Comparison of ENCODE assay signal across 17 cellular contexts in the genomic region with DNA sequence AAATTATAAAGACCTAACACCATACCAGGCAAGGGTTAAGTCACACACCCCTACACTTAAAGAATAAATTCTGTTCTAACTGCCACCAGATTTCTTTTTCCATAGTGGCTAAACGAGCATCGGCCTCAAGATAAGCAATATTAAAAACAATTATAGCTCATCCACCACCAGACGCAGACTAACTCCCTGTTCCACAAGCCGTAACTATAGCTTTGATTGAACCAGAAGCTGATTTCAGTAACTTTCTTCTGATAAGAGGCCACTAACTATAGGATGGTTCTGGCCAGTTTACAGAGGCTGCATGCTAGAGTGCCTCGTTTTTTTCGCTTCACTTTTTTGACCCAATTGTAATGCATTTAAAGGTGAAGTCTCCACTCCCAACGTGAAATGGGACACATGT.
DNase-seq lines count a peak whose midpoint lies in the region; ATAC-seq and TF ChIP-seq lines count a peak whose summit lies in the region.
"Had no signal": no experiment of that assay in that cellular context is flagged by ENCODE, and none has a peak within 500 bp of the region (broad histone marks: within the 10 kb centered on the region; RNA-seq: fewer than 3 reads in every experiment).

No MANE protein-coding gene starts in this region.

- peak; percentile 51 for DNase-seq in BE2C
- DNase-seq in IMR-90, result no peak
- peak; percentile 38 for DNase-seq in SK-N-DZ (ENCODE audit: low spot score)
- DNase-seq in HEK293T (ENCODE audit: extremely low spot score), result no peak
- no peak for DNase-seq in activated CD8-positive, alpha-beta memory T cell treated with anti-CD3 and anti-CD28 coated beads, Interleukin-2, amount 50 U/mL, for 48 hours
- DNase-seq: CD4-positive, alpha-beta T cell; CD8-positive, alpha-beta memory T cell; DMS 273 treated with DMSO at 0.1 percent for 48 hours; DMS79; EL; GDM1; GM23248; H7; HCEC 1CT had no signal

- peak overlapping the region; percentile 9; the same call in 1 of the 2 replicates for H3K56ac ChIP-seq in IMR-90 (ENCODE audit: extremely low read depth, insufficient read depth, low read length)

- POLR2A ChIA-PET in IMR-90 (lab: Charles Lee; ENCODE audit: unreplicated experiment) (no interaction called here), HEK293T (lab: Yijun Ruan, JAX) (interaction anchor here (0.6 kb wide), 1 partner anchor 225 kb away, joined by 3 read pairs; no protein-coding TSS in a partner anchor)

- WGBS in IMR-90 (ENCODE audit: extremely low coverage in 2 of 2, insufficient read length in 1 of 2), 2 experiments, result no CpG with 5 or more reads among the region's 7 CpGs

- H4K5ac ChIP-seq in IMR-90 (ENCODE audit: low read depth, low read length), result peak overlapping the region; percentile 16; the same call in 1 of the 2 replicates

- H3K4me3 ChIP-seq in BE2C (ENCODE audit: low read depth, low read length), result peak overlapping the region; percentile 46
- H3K4me3 ChIP-seq in IMR-90 (ENCODE audit: insufficient read depth, low read depth, low read length), result no peak overlapping the region
- H3K4me3 ChIP-seq: BLaER1 treated with 17β-estradiol and CSF1 and Interleukin-3, amounts not matched to agents 10 nM and 100 nM; GM12878 had no signal

- no peak overlapping the region for H3K27ac ChIP-seq in IMR-90 (ENCODE audit: insufficient read depth, low read length)
- H3K27ac ChIP-seq: BLaER1 treated with 17β-estradiol and CSF1 and Interleukin-3, amounts not matched to agents 10 nM and 100 nM had no signal

- H2BK5ac ChIP-seq in IMR-90 (ENCODE audit: low read depth, low read length, poor library complexity, severe bottlenecking), result peak overlapping the region; percentile 38

- peak overlapping the region; percentile 87 for H2BK120ac ChIP-seq in IMR-90 (ENCODE audit: low read depth, low read length)

- no TSS peak for BruUV-seq in IMR-90 (replicated peaks; lab: Mats Ljungman, UMichigan)

- H3K23ac ChIP-seq in IMR-90 (ENCODE audit: low read depth, low read length), result no peak overlapping the region

- TF ChIP-seq CTCF in BE2C (IDR thresholded peaks at IDR 0.05; ENCODE audit: low read depth, low read length), result no peak
- no peak for TF ChIP-seq CTCF in IMR-90 (conservative IDR thresholded peaks at IDR 0.05; ENCODE audit: low read depth, low read length)

- peak overlapping the region; percentile 43 for H2AK5ac ChIP-seq in IMR-90 (ENCODE audit: low read depth, low read length)

- H3K9ac ChIP-seq in IMR-90 (ENCODE audit: low read depth, low read length), result no peak overlapping the region
- H3K9ac ChIP-seq: BLaER1 treated with 17β-estradiol and CSF1 and Interleukin-3, amounts not matched to agents 10 nM and 100 nM had no signal

- H3K36me3 ChIP-seq in BE2C, result no peaks in the 10 kb centered on the region
- H3K36me3 ChIP-seq in IMR-90 (ENCODE audit: control insufficient read depth, insufficient read depth, low read length), result no peaks in the 10 kb centered on the region
- H3K36me3 ChIP-seq: BLaER1 treated with 17β-estradiol and CSF1 and Interleukin-3, amounts not matched to agents 10 nM and 100 nM had no signal

- H3K18ac ChIP-seq in IMR-90 (ENCODE audit: low read depth, low read length), result peak overlapping the region; percentile 46; the same call in 1 of the 2 replicates

- H3K9me1 ChIP-seq in IMR-90 (ENCODE audit: insufficient read depth, low read length), result peaks cover 8% of the 10 kb centered on the region; the same call in 1 of the 2 replicates

- intact Hi-C loops in IMR-90 (cut with micrococcal nuclease), result no loop called here

- peak overlapping the region; percentile 78 to 91 for H4K8ac ChIP-seq in IMR-90 (ENCODE audit: low read depth in 2 of 2, low read length in 2 of 2)

- H3K27me3 ChIP-seq in BE2C, result no peaks in the 10 kb centered on the region
- H3K27me3 ChIP-seq in IMR-90 (ENCODE audit: control insufficient read depth, insufficient read depth, low read length), result no peaks in the 10 kb centered on the region
- H3K27me3 ChIP-seq: BLaER1 treated with 17β-estradiol and CSF1 and Interleukin-3, amounts not matched to agents 10 nM and 100 nM had no signal

- H3K79me1 ChIP-seq in IMR-90 (ENCODE audit: low read depth in 1 of 2, low read length in 2 of 2), result no peaks in the 10 kb centered on the region

- no peak overlapping the region for H3K4me2 ChIP-seq in IMR-90 (ENCODE audit: low read depth, low read length)
- H3K4me2 ChIP-seq: BLaER1 treated with 17β-estradiol and CSF1 and Interleukin-3, amounts not matched to agents 10 nM and 100 nM had no signal

- in situ Hi-C loops in IMR-90 (cut with MboI; ENCODE audit: low sequenced_read_pairs), result no loop called here

- peak overlapping the region; percentile 83 for H2BK20ac ChIP-seq in IMR-90 (ENCODE audit: low read depth, low read length)

- H3K9me3 ChIP-seq in BE2C (no peaks in the 10 kb centered on the region), IMR-90 (ENCODE audit: control insufficient read depth, insufficient read depth, low read length) (no peaks in the 10 kb centered on the region)
- H3K9me3 ChIP-seq: BLaER1 treated with 17β-estradiol and CSF1 and Interleukin-3, amounts not matched to agents 10 nM and 100 nM had no signal

- no peak overlapping the region for H2AK9ac ChIP-seq in IMR-90 (replicated peaks; ENCODE audit: low read depth, low read length, poor library complexity)

- peak overlapping the region; percentile 62 for H3K4ac ChIP-seq in IMR-90 (ENCODE audit: low read depth, low read length)

- peak overlapping the region; percentile 66; the same call in 1 of the 3 replicates for H2BK15ac ChIP-seq in IMR-90 (ENCODE audit: low read depth, low read length)

- CTCF ChIA-PET in IMR-90 (lab: Yijun Ruan, JAX), result interaction anchor here (2.7 kb wide), 1 partner anchor 8 kb away, joined by 13 read pairs; no protein-coding TSS in a partner anchor
- CTCF ChIA-PET in HEK293T (lab: Yijun Ruan, JAX), result interaction anchor here (0.9 kb wide), 1 partner anchor 17 kb away, joined by 3 read pairs; no protein-coding TSS in a partner anchor

- peaks cover 13% of the 10 kb centered on the region for H3K4me1 ChIP-seq in BE2C
- H3K4me1 ChIP-seq in IMR-90 (ENCODE audit: control insufficient read depth, insufficient read depth, low read length), result peaks cover 15% of the 10 kb centered on the region

- H4K20me1 ChIP-seq in IMR-90 (ENCODE audit: insufficient read depth, low read length), result no peaks in the 10 kb centered on the region
- H4K20me1 ChIP-seq: BLaER1 treated with 17β-estradiol and CSF1 and Interleukin-3, amounts not matched to agents 10 nM and 100 nM had no signal

- H2AFZ ChIP-seq in IMR-90 (replicated peaks; ENCODE audit: low read length, poor library complexity), result no peak overlapping the region

- dilution Hi-C loops in IMR-90 (cut with HindIII; ENCODE audit: low sequenced_read_pairs, unreplicated experiment), result no loop called here

- ATAC-seq in IMR-90 (ENCODE audit: low read depth), result no peak
- no peak for ATAC-seq in HG03469 (IDR thresholded peaks at IDR 0.05; ENCODE audit: unreplicated experiment)
- ATAC-seq: GM12878 had no signal

- peak overlapping the region; percentile 78; the same call in 1 of the 2 replicates for H4K91ac ChIP-seq in IMR-90 (ENCODE audit: insufficient read depth, low read depth, low read length)

- H3K14ac ChIP-seq in IMR-90 (replicated peaks; ENCODE audit: low read depth, low read length), result peak overlapping the region; percentile 40; the same call in 1 of the 2 replicates

- TF ChIP-seq RAD21 in IMR-90 (IDR thresholded peaks at IDR 0.05; ENCODE audit: low read length), result no peak

- TF ChIP-seq POLR2A in IMR-90 (IDR thresholded peaks at IDR 0.05; ENCODE audit: low read depth, low read length), result no peak

TF ChIP-seq in IMR-90, 13 proteins besides CTCF, POLR2A, EP300 and RAD21 (continues in another document):
- TF ChIP-seq MAFK (IDR thresholded peaks at IDR 0.05; ENCODE audit: low read depth, low read length) (no peak), MXI1 (IDR thresholded peaks at IDR 0.05; ENCODE audit: borderline replicate concordance, low read depth, low read length) (no peak), CEBPB (IDR thresholded peaks at IDR 0.05; ENCODE audit: low read depth, low read length) (no peak), BHLHE40 (IDR thresholded peaks at IDR 0.05; ENCODE audit: low read depth, low read length) (no peak), RFX5 (IDR thresholded peaks at IDR 0.05; ENCODE audit: low read depth, low read length) (no peak), NFE2L2 (IDR thresholded peaks at IDR 0.05; ENCODE audit: low read depth, low read length) (no peak), RCOR1 (IDR thresholded peaks at IDR 0.05; ENCODE audit: insufficient replicate concordance, low read length) (no peak), FOS (IDR thresholded peaks at IDR 0.05; ENCODE audit: low read depth, low read length) (no peak)
- TF ChIP-seq, protein P1, sequence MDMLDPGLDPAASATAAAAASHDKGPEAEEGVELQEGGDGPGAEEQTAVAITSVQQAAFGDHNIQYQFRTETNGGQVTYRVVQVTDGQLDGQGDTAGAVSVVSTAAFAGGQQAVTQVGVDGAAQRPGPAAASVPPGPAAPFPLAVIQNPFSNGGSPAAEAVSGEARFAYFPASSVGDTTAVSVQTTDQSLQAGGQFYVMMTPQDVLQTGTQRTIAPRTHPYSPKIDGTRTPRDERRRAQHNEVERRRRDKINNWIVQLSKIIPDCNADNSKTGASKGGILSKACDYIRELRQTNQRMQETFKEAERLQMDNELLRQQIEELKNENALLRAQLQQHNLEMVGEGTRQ (IDR thresholded peaks at IDR 0.05; ENCODE audit: low read depth, low read length), result no peak

TF ChIP-seq in HEK293T, 16 proteins besides CTCF, POLR2A, EP300 and RAD21:
- no peak for TF ChIP-seq FOXA1 (IDR thresholded peaks at IDR 0.05)

Comparison
In these comparisons a context has a peak if more than half of its experiments do, and no peak if none do; other contexts are left out.
1. DNase-seq: peak in BE2C (single experiment) and SK-N-DZ (single experiment); none in IMR-90 (single experiment), HEK293T (single experiment) and activated CD8-positive, alpha-beta memory T cell treated with anti-CD3 and anti-CD28 coated beads, Interleukin-2, amount 50 U/mL, for 48 hours (single experiment).